Comparison of ENCODE assay signal across 16 cellular contexts in the genomic region with DNA sequence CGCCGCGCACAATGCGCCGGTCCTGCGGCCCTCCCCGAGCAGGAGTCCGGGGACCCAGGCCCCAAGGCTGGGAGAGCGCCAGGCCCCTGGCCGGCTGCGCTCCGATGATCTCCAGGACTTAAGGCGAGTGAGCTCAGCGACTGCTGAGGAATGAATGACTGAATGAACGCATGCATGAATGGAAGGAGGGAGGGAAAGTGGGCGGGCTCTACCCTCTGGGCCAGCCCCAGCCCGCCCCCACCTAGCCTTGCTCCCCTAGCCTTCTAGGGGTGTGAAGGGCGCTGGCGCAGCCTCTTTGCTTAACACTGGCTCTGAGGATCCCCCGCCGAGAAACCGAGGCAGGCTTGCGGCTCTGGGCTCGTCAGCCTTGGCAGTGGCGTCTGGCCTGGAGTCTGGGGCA. TPM values are rescaled to one million over a fixed set of nuclear protein-coding genes. Genes with fewer than 3 reads are reported as not detected.
DNase-seq lines count a peak whose midpoint lies in the region; ATAC-seq, FAIRE-seq and TF ChIP-seq lines count a peak whose summit lies in the region.
"Not testable (repeated sequence)": the region's sequence is repeated elsewhere in the genome, so short reads cannot be mapped to it uniquely, and the experiment has no call there.
"Had no signal": no experiment of that assay in that cellular context is flagged by ENCODE, and none has a peak within 500 bp of the region (broad histone marks: within the 10 kb centered on the region; RNA-seq: fewer than 3 reads in every experiment).

No MANE protein-coding gene starts in this region.

- not testable (repeated sequence) for H2AFZ ChIP-seq in HepG2 (ENCODE audit: low read length)

- not testable (repeated sequence) for H3K4me1 ChIP-seq in HepG2 (ENCODE audit: insufficient read depth, low read length)

- CTCF ChIA-PET in WTC11 (lab: Charles Lee); HepG2 (lab: Yijun Ruan, JAX; ENCODE audit: low intra/inter-chr PET ratio, low total read pairs): not testable (repeated sequence)

- TF ChIP-seq POLR2A in HepG2 (IDR thresholded peaks at IDR 0.05; ENCODE audit: insufficient read depth in 1 of 2, low read depth in 2 of 2, low read length in 2 of 2): not testable (repeated sequence)

- not testable (repeated sequence) for H3K9me3 Mint-ChIP-seq in WTC11; central memory CD8-positive, alpha-beta T cell; stimulated activated naive CD8-positive, alpha-beta T cell treated with anti-CD3 and anti-CD28 coated beads, Interleukin-15, amount 100 ng/mL, for 72 hours

- not testable (repeated sequence) for H3K4me3 Mint-ChIP-seq in WTC11; central memory CD8-positive, alpha-beta T cell; stimulated activated naive CD8-positive, alpha-beta T cell treated with anti-CD3 and anti-CD28 coated beads, Interleukin-15, amount 100 ng/mL, for 72 hours

- POLR2A ChIA-PET in WTC11 (lab: Charles Lee); HepG2 (lab: Yijun Ruan, JAX): not testable (repeated sequence)

- BruUV-seq in HepG2 (replicated peaks; lab: Mats Ljungman, UMichigan): TSS peak; percentile 73

- H3K27me3 ChIP-seq in HepG2 (ENCODE audit: control insufficient read depth in 1 of 2, insufficient read depth in 2 of 2, low read length in 2 of 2): not testable (repeated sequence)

- in situ Hi-C loops in HepG2 (cut with HindIII; ENCODE audit: extremely low pct_ligation_motif_present, low pct_unique_long_range_greater_than_20kb): not testable (repeated sequence)

- intact Hi-C loops in HepG2 (cut with micrococcal nuclease; ENCODE audit: unreplicated experiment): not testable (repeated sequence)

- H3K27me3 Mint-ChIP-seq in WTC11 (ENCODE audit: low read depth); central memory CD8-positive, alpha-beta T cell; stimulated activated naive CD8-positive, alpha-beta T cell treated with anti-CD3 and anti-CD28 coated beads, Interleukin-15, amount 100 ng/mL, for 72 hours: not testable (repeated sequence)

- not testable (repeated sequence) for H3K4me3 ChIP-seq in HepG2 (replicated peaks in 1 of 3; ENCODE audit: insufficient read depth in 1 of 3, low read depth in 2 of 3, low read length in 3 of 3)

- not testable (repeated sequence) for H3K9ac ChIP-seq in HepG2 (ENCODE audit: insufficient read depth, low read depth, low read length)

- H3K9me3 ChIP-seq in HepG2 (ENCODE audit: low read length): not testable (repeated sequence)

- not testable (repeated sequence) for H4K20me1 ChIP-seq in HepG2 (ENCODE audit: insufficient read depth, low read length)

- not testable (repeated sequence) for TF ChIP-seq EP300 in HepG2 (IDR thresholded peaks at IDR 0.05; ENCODE audit: low read depth in 2 of 2, low read length in 2 of 2); HepG2 (CRISPR knock-in tag; IDR thresholded peaks at IDR 0.05; ENCODE audit: borderline replicate concordance)

- H3K27ac Mint-ChIP-seq in WTC11; central memory CD8-positive, alpha-beta T cell (ENCODE audit: low read depth); stimulated activated naive CD8-positive, alpha-beta T cell treated with anti-CD3 and anti-CD28 coated beads, Interleukin-15, amount 100 ng/mL, for 72 hours: not testable (repeated sequence)

- no CpG with 5 or more reads among the region's 25 CpGs for WGBS in HepG2 (ENCODE audit: low lambda C conversion rate)

- DNase-seq in WTC11 (ENCODE audit: low spot score); central memory CD8-positive, alpha-beta T cell (ENCODE audit: low spot score in 2 of 2); HepG2 (ENCODE audit: low spot score); stimulated activated naive CD8-positive, alpha-beta T cell treated with anti-CD3 and anti-CD28 coated beads, Interleukin-15, amount 100 ng/mL, for 72 hours: not testable (repeated sequence)

- not testable (repeated sequence) for H3K27ac ChIP-seq in HepG2 (ENCODE audit: extremely low read length, insufficient read depth, low read length)

- not testable (repeated sequence) for H3K4me1 Mint-ChIP-seq in WTC11; central memory CD8-positive, alpha-beta T cell; stimulated activated naive CD8-positive, alpha-beta T cell treated with anti-CD3 and anti-CD28 coated beads, Interleukin-15, amount 100 ng/mL, for 72 hours

- TF ChIP-seq RAD21 in HepG2 (CRISPR knock-in tag; IDR thresholded peaks at IDR 0.05): not testable (repeated sequence)

- H3K36me3 ChIP-seq in HepG2 (replicated peaks in 1 of 2; ENCODE audit: control insufficient read depth in 1 of 2, insufficient read depth in 2 of 2, low read length in 2 of 2): not testable (repeated sequence)

- TF ChIP-seq CTCF in WTC11 (IDR thresholded peaks at IDR 0.05); HepG2 (CRISPR knock-in tag; IDR thresholded peaks at IDR 0.05): not testable (repeated sequence)

- ATAC-seq in GM18867 (IDR thresholded peaks at IDR 0.05; ENCODE audit: unreplicated experiment): peak; percentile 37
- ATAC-seq in GM21381 (IDR thresholded peaks at IDR 0.05; ENCODE audit: unreplicated experiment): peak; percentile 37
- peak; percentile 29 for ATAC-seq in HG02610 (IDR thresholded peaks at IDR 0.05; ENCODE audit: unreplicated experiment)
- ATAC-seq in HG03135 (IDR thresholded peaks at IDR 0.05; ENCODE audit: unreplicated experiment): peak; percentile 44
- peak; percentile 75 for ATAC-seq in WTC11
- ATAC-seq in central memory CD8-positive, alpha-beta T cell (replicated peaks; ENCODE audit: extremely low read depth, poor library complexity, severe bottlenecking): peak; percentile 33
- ATAC-seq in HepG2: peak; percentile 18
- ATAC-seq in stimulated activated naive CD8-positive, alpha-beta T cell treated with anti-CD3 and anti-CD28 coated beads, Interleukin-15, amount 100 ng/mL, for 72 hours: peak; percentile 27

- FAIRE-seq in HepG2 (lab: Jason Lieb, UNC): not testable (repeated sequence)

- H3K4me2 ChIP-seq in HepG2 (ENCODE audit: low read depth, low read length): not testable (repeated sequence)

- not testable (repeated sequence) for H3K36me3 Mint-ChIP-seq in WTC11; central memory CD8-positive, alpha-beta T cell (ENCODE audit: insufficient read depth)

- not testable (repeated sequence) for H3K79me2 ChIP-seq in HepG2 (ENCODE audit: insufficient read depth, low read length)

RNA-seq across cellular contexts. Expression of gene ICOSLG, which starts 0.6 kb away (rescaled TPM):
- 5.8 to 9.0 TPM (median 5.9 TPM) in 3 replicates for total RNA-seq in WTC11 (2021)
- 0.45 and 0.51 TPM in 2 replicates for total RNA-seq in HepG2 (2016; rRNA removed; fragmentation: Illumina TruSeq; extraction: Trizol)
- total RNA-seq in HepG2 (2016; cell fraction: cytosol; rRNA removed; fragmentation: Illumina TruSeq; extraction: Trizol; ENCODE audit: low read depth): 0.35 and 0.40 TPM in 2 replicates
- total RNA-seq in HepG2 (2016; cell fraction: insoluble cytoplasmic fraction; rRNA removed; fragmentation: Illumina TruSeq; extraction: Trizol): 0.56 and 0.64 TPM in 2 replicates
- total RNA-seq in HepG2 (2016; cell fraction: membrane; rRNA removed; fragmentation: Illumina TruSeq; extraction: Trizol): 0.68 and 0.72 TPM in 2 replicates
- 1.1 and 1.4 TPM in 2 replicates for total RNA-seq in HepG2 (2016; cell fraction: nucleus; rRNA removed; fragmentation: Illumina TruSeq; extraction: Trizol)
- 1.3 and 2.9 TPM in 2 replicates for polyA plus RNA-seq in HepG2 (2011; rRNA removed)
- 0.89 and 1.0 TPM in 2 replicates for polyA plus RNA-seq in HepG2 (2011; cell fraction: cytosol; rRNA removed)
- polyA plus RNA-seq in HepG2 (2011; cell fraction: nucleus; rRNA removed): 3.2 and 5.2 TPM in 2 replicates
- polyA plus RNA-seq in HepG2 (2012): 1.7 and 3.3 TPM in 2 replicates
- 0.43 and 0.44 TPM in 2 replicates for polyA plus RNA-seq in HepG2 (2016; cell fraction: cytosol; fragmentation: Illumina TruSeq; extraction: Trizol; ENCODE audit: low read depth)
- polyA plus RNA-seq in HepG2 (2016; cell fraction: insoluble cytoplasmic fraction; fragmentation: Illumina TruSeq; extraction: Trizol; ENCODE audit: low read depth): 0.75 and 1.0 TPM in 2 replicates
- polyA plus RNA-seq in HepG2 (2016; cell fraction: membrane; fragmentation: Illumina TruSeq; extraction: Trizol; ENCODE audit: low read depth): 0.55 and 0.57 TPM in 2 replicates
- 2.5 and 3.0 TPM in 2 replicates for polyA plus RNA-seq in HepG2 (2016; cell fraction: nucleus; fragmentation: Illumina TruSeq; extraction: Trizol; ENCODE audit: insufficient read depth, low read depth)
- 3.6 and 4.8 TPM in 2 replicates for polyA minus RNA-seq in HepG2 (2011; rRNA and poly(A)+ RNA removed; ENCODE audit: low replicate concordance)
- 0.79 and 2.8 TPM in 2 replicates for polyA minus RNA-seq in HepG2 (2011; cell fraction: cytosol; rRNA and poly(A)+ RNA removed)
- 1.4 and 2.4 TPM in 2 replicates for polyA minus RNA-seq in HepG2 (2011; cell fraction: nucleus; rRNA and poly(A)+ RNA removed)

RNA-seq across cellular contexts. Expression of gene DNMT3L, which starts 20.4 kb away (rescaled TPM):
- not detected in 3 replicates for total RNA-seq in WTC11 (2021)
- total RNA-seq in HepG2 (2016; rRNA removed; fragmentation: Illumina TruSeq; extraction: Trizol): 1.7 TPM in 1 of 2 replicates, not detected in the other
- total RNA-seq in HepG2 (2016; cell fraction: cytosol; rRNA removed; fragmentation: Illumina TruSeq; extraction: Trizol; ENCODE audit: low read depth): 1.1 and 1.6 TPM in 2 replicates
- total RNA-seq in HepG2 (2016; cell fraction: insoluble cytoplasmic fraction; rRNA removed; fragmentation: Illumina TruSeq; extraction: Trizol): 1.00 TPM in 1 of 2 replicates, not detected in the other
- 0.43 and 1.0 TPM in 2 replicates for total RNA-seq in HepG2 (2016; cell fraction: membrane; rRNA removed; fragmentation: Illumina TruSeq; extraction: Trizol)
- not detected in 2 replicates for total RNA-seq in HepG2 (2016; cell fraction: nucleus; rRNA removed; fragmentation: Illumina TruSeq; extraction: Trizol)
- polyA plus RNA-seq in HepG2 (2011; rRNA removed): 0.75 and 1.4 TPM in 2 replicates
- polyA plus RNA-seq in HepG2 (2011; cell fraction: cytosol; rRNA removed): 0.68 and 0.91 TPM in 2 replicates
- 1.1 TPM in 1 of 2 replicates, not detected in the other for polyA plus RNA-seq in HepG2 (2011; cell fraction: nucleus; rRNA removed)
- polyA plus RNA-seq in HepG2 (2012): 1.4 and 2.8 TPM in 2 replicates
- polyA plus RNA-seq in HepG2 (2016; cell fraction: cytosol; fragmentation: Illumina TruSeq; extraction: Trizol; ENCODE audit: low read depth): 0.92 and 3.0 TPM in 2 replicates
- polyA plus RNA-seq in HepG2 (2016; cell fraction: insoluble cytoplasmic fraction; fragmentation: Illumina TruSeq; extraction: Trizol; ENCODE audit: low read depth): 1.4 TPM in 1 of 2 replicates, not detected in the other
- 0.76 and 1.1 TPM in 2 replicates for polyA plus RNA-seq in HepG2 (2016; cell fraction: membrane; fragmentation: Illumina TruSeq; extraction: Trizol; ENCODE audit: low read depth)
- polyA plus RNA-seq in HepG2 (2016; cell fraction: nucleus; fragmentation: Illumina TruSeq; extraction: Trizol; ENCODE audit: insufficient read depth, low read depth): not detected in 2 replicates
- not detected in 2 replicates for polyA minus RNA-seq in HepG2 (2011; rRNA and poly(A)+ RNA removed; ENCODE audit: low replicate concordance)
- not detected in 2 replicates for polyA minus RNA-seq in HepG2 (2011; cell fraction: cytosol; rRNA and poly(A)+ RNA removed)
- not detected in 2 replicates for polyA minus RNA-seq in HepG2 (2011; cell fraction: nucleus; rRNA and poly(A)+ RNA removed)
- total RNA-seq: activated CD4-positive, alpha-beta T cell treated with anti-CD3 and anti-CD28 coated beads, Interleukin-2, amount 10 ng/mL, durations not matched to agents 7 days and 5 days; dorsolateral prefrontal cortex; kidney epithelial cell; mesothelial cell of epicardium; neural crest cell; progenitor cell of endocrine pancreas; ureter had no signal
- polyA plus RNA-seq: small intestine had no signal

RNA-seq across cellular contexts. Expression of gene AIRE, which starts 44.4 kb away (rescaled TPM):
- total RNA-seq in WTC11 (2021) (0.05 to 0.09 TPM in 2 of 3 replicates, not detected in the other), HepG2 (2016; rRNA removed; fragmentation: Illumina TruSeq; extraction: Trizol) (not detected in 2 replicates)
- not detected in 2 replicates for total RNA-seq in HepG2 (2016; cell fraction: cytosol; rRNA removed; fragmentation: Illumina TruSeq; extraction: Trizol; ENCODE audit: low read depth)
- not detected in 2 replicates for total RNA-seq in HepG2 (2016; cell fraction: insoluble cytoplasmic fraction; rRNA removed; fragmentation: Illumina TruSeq; extraction: Trizol)
- total RNA-seq in HepG2 (2016; cell fraction: membrane; rRNA removed; fragmentation: Illumina TruSeq; extraction: Trizol): not detected in 2 replicates
- not detected in 2 replicates for total RNA-seq in HepG2 (2016; cell fraction: nucleus; rRNA removed; fragmentation: Illumina TruSeq; extraction: Trizol)
- polyA plus RNA-seq in HepG2 (2011; rRNA removed): not detected in 2 replicates
- polyA plus RNA-seq in HepG2 (2011; cell fraction: cytosol; rRNA removed): not detected in 2 replicates
- not detected in 2 replicates for polyA plus RNA-seq in HepG2 (2011; cell fraction: nucleus; rRNA removed)
- not detected in 2 replicates for polyA plus RNA-seq in HepG2 (2012)
- polyA plus RNA-seq in HepG2 (2016; cell fraction: cytosol; fragmentation: Illumina TruSeq; extraction: Trizol; ENCODE audit: low read depth): not detected in 2 replicates
- polyA plus RNA-seq in HepG2 (2016; cell fraction: insoluble cytoplasmic fraction; fragmentation: Illumina TruSeq; extraction: Trizol; ENCODE audit: low read depth): not detected in 2 replicates
- not detected in 2 replicates for polyA plus RNA-seq in HepG2 (2016; cell fraction: membrane; fragmentation: Illumina TruSeq; extraction: Trizol; ENCODE audit: low read depth)
- polyA plus RNA-seq in HepG2 (2016; cell fraction: nucleus; fragmentation: Illumina TruSeq; extraction: Trizol; ENCODE audit: insufficient read depth, low read depth): not detected in 2 replicates
- 0.07 TPM in 1 of 2 replicates, not detected in the other for polyA minus RNA-seq in HepG2 (2011; rRNA and poly(A)+ RNA removed; ENCODE audit: low replicate concordance)
- not detected in 2 replicates for polyA minus RNA-seq in HepG2 (2011; cell fraction: cytosol; rRNA and poly(A)+ RNA removed)
- polyA minus RNA-seq in HepG2 (2011; cell fraction: nucleus; rRNA and poly(A)+ RNA removed): not detected in 2 replicates
- total RNA-seq: neural crest cell, progenitor cell of endocrine pancreas, ureter had no signal

RNA-seq across cellular contexts. Expression of gene PFKL, which starts 58.6 kb away (rescaled TPM):
- total RNA-seq in WTC11 (2021): 134 to 151 TPM (median 143 TPM) in 3 replicates
- 87.6 and 106 TPM in 2 replicates for total RNA-seq in HepG2 (2016; rRNA removed; fragmentation: Illumina TruSeq; extraction: Trizol)
- total RNA-seq in HepG2 (2016; cell fraction: cytosol; rRNA removed; fragmentation: Illumina TruSeq; extraction: Trizol; ENCODE audit: low read depth): 13.9 and 14.6 TPM in 2 replicates
- 76.5 and 112 TPM in 2 replicates for total RNA-seq in HepG2 (2016; cell fraction: insoluble cytoplasmic fraction; rRNA removed; fragmentation: Illumina TruSeq; extraction: Trizol)
- 27.9 TPM in 2 replicates for total RNA-seq in HepG2 (2016; cell fraction: membrane; rRNA removed; fragmentation: Illumina TruSeq; extraction: Trizol)
- 51.1 and 56.0 TPM in 2 replicates for total RNA-seq in HepG2 (2016; cell fraction: nucleus; rRNA removed; fragmentation: Illumina TruSeq; extraction: Trizol)
- 92.8 and 113 TPM in 2 replicates for polyA plus RNA-seq in HepG2 (2011; rRNA removed)
- 71.8 and 109 TPM in 2 replicates for polyA plus RNA-seq in HepG2 (2011; cell fraction: cytosol; rRNA removed)
- 444 and 640 TPM in 2 replicates for polyA plus RNA-seq in HepG2 (2011; cell fraction: nucleus; rRNA removed)
- polyA plus RNA-seq in HepG2 (2012): 83.1 and 108 TPM in 2 replicates
- 10.0 and 11.5 TPM in 2 replicates for polyA plus RNA-seq in HepG2 (2016; cell fraction: cytosol; fragmentation: Illumina TruSeq; extraction: Trizol; ENCODE audit: low read depth)
- polyA plus RNA-seq in HepG2 (2016; cell fraction: insoluble cytoplasmic fraction; fragmentation: Illumina TruSeq; extraction: Trizol; ENCODE audit: low read depth): 69.5 and 87.4 TPM in 2 replicates
- polyA plus RNA-seq in HepG2 (2016; cell fraction: membrane; fragmentation: Illumina TruSeq; extraction: Trizol; ENCODE audit: low read depth): 16.7 and 19.2 TPM in 2 replicates
- polyA plus RNA-seq in HepG2 (2016; cell fraction: nucleus; fragmentation: Illumina TruSeq; extraction: Trizol; ENCODE audit: insufficient read depth, low read depth): 107 and 115 TPM in 2 replicates
- 90.7 and 203 TPM in 2 replicates for polyA minus RNA-seq in HepG2 (2011; rRNA and poly(A)+ RNA removed; ENCODE audit: low replicate concordance)
- 72.1 and 83.6 TPM in 2 replicates for polyA minus RNA-seq in HepG2 (2011; cell fraction: cytosol; rRNA and poly(A)+ RNA removed)
- polyA minus RNA-seq in HepG2 (2011; cell fraction: nucleus; rRNA and poly(A)+ RNA removed): 51.9 and 52.8 TPM in 2 replicates

Comparison
In these comparisons a context has a peak if more than half of its experiments do, and no peak if none do; other contexts are left out.
1. ATAC-seq: peak in every context shown above with its lines; median percentile 75 in WTC11; 44 in HG03135; 37 in GM18867; 37 in GM21381; 33 in central memory CD8-positive, alpha-beta T cell; 29 in HG02610; 27 in stimulated activated naive CD8-positive, alpha-beta T cell treated with anti-CD3 and anti-CD28 coated beads, Interleukin-15, amount 100 ng/mL, for 72 hours; 18 in HepG2.